25 cellular contexts compared by ENCODE assay signal in the genomic region with DNA sequence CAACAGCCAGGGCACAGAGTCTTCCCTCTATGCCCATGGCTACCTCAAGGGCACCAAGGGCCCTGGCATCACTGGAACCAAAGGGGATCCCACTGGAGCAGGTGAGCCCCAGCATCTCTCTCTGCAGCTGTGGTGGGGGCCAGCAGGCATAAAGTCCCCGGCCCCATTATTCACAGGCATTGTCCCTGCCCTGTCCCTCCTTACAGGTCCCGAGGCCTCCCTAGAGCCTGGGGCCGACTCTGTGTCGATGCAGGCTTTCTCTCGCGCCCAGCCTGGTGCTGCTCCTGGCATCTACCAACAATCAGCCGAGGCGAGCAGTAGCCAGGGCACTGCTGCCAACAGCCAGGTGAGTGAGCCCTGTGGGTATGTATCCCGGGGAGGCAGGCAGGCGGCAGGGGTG.
"Had no signal": no experiment of that assay in that cellular context is flagged by ENCODE, and none has a peak within 500 bp of the region (broad histone marks: within the 10 kb centered on the region; RNA-seq: fewer than 3 reads in every experiment).

No MANE protein-coding gene starts in this region.

- DNase-seq: IMR-90, Karpas-422, KG1, MG63, NCI-H1092, NCI-H1105 treated with DMSO at 0.1 percent for 48 hours, NCI-H1417 treated with DMSO at 0.1 percent for 48 hours, NCI-H146, NCI-H1694 treated with DMSO at 0.1 percent for 48 hours, NCI-H1930, NCI-H2081, NCI-H2107, NCI-H2227 treated with DMSO at 0.1 percent for 48 hours, NCI-H510A, NCI-H524 treated with DMSO at 0.1 percent for 48 hours, NCI-H69, NCI-H774, Right ventricle myocardium superior, RPMI8226, SIG-M5 had no signal

- FAIRE-seq: HTR-8/SVneo, RCC 7860 had no signal

- H3K4me1 ChIP-seq: SJSA1 had no signal

- H3K27ac ChIP-seq: HL-60, SJSA1, SK-N-MC had no signal

- H3K4me3 ChIP-seq: MG63, SJSA1, SK-N-MC had no signal

- H3K27me3 ChIP-seq: MG63, SJSA1 had no signal

- H3K9me3 ChIP-seq: MG63, SJSA1 had no signal
